In the genomic region with DNA sequence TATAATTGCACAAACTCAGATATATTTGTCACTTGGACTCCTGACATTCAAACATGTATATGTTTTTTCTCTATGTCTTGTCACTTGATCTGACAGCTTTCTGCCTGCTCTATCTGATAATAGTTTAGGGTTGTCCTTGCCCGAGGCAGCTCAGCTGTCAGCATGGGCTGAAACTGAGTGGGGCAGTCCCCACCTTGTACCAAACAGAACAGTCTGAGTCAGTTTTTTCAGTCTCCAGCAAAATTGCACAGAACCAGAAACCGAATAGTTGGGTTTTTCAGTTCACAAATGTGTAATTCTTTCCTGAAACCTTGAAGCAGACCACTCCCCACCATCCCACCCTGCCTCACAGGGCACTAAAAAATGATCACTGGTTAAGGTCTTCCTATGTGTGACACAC, we compare ENCODE assay signal across 10 cellular contexts. TPM values are rescaled to one million over a fixed set of nuclear protein-coding genes. Genes with fewer than 3 reads are reported as not detected.
DNase-seq lines count a peak whose midpoint lies in the region; ATAC-seq, FAIRE-seq and TF ChIP-seq lines count a peak whose summit lies in the region.
"Had no signal": no experiment of that assay in that cellular context is flagged by ENCODE, and none has a peak within 500 bp of the region (broad histone marks: within the 10 kb centered on the region; RNA-seq: fewer than 3 reads in every experiment).

No MANE protein-coding gene starts in this region.

- TF ChIP-seq EP300 in upper lobe of left lung (IDR thresholded peaks at IDR 0.05): no peak

- H3K9me3 Mint-ChIP-seq in activated T-cell treated with anti-CD3 and anti-CD28 coated beads, Interleukin-2, amount 50 U/mL, for 4 hours: no peaks in the 10 kb centered on the region

- no peak overlapping the region for H3K4me3 Mint-ChIP-seq in activated T-cell treated with anti-CD3 and anti-CD28 coated beads, Interleukin-2, amount 50 U/mL, for 4 hours

- no peaks in the 10 kb centered on the region for H3K36me3 ChIP-seq in small intestine (ENCODE audit: control insufficient read depth in 2 of 2, insufficient read depth in 2 of 2, low read length in 2 of 2)
- no peaks in the 10 kb centered on the region for H3K36me3 ChIP-seq in upper lobe of left lung

- H3K4me1 ChIP-seq in small intestine (ENCODE audit: control insufficient read depth in 2 of 2, insufficient read depth in 1 of 2, low read depth in 1 of 2, low read length in 1 of 2) (peaks cover 0 to 6% of the 10 kb centered on the region in 2 donors), upper lobe of left lung (peaks cover 0 to 15% (median 4%) of the 10 kb centered on the region in 4 donors)

- TF ChIP-seq POLR2A in upper lobe of left lung (IDR thresholded peaks at IDR 0.05): no peak

- H3K27me3 ChIP-seq in small intestine (ENCODE audit: control insufficient read depth in 2 of 2, insufficient read depth in 2 of 2, low read length in 2 of 2) (peaks cover 11 to 37% of the 10 kb centered on the region in 2 donors), upper lobe of left lung (peaks cover 2 to 51% (median 16%) of the 10 kb centered on the region in 4 donors)

- peaks cover 23% of the 10 kb centered on the region for H3K4me1 Mint-ChIP-seq in activated T-cell treated with anti-CD3 and anti-CD28 coated beads, Interleukin-2, amount 50 U/mL, for 4 hours (ENCODE audit: low read depth)

- no peak overlapping the region for H3K4me3 ChIP-seq in small intestine (ENCODE audit: low read depth in 1 of 2, low read length in 2 of 2)
- no peak overlapping the region for H3K4me3 ChIP-seq in upper lobe of left lung

- H3K27ac ChIP-seq in small intestine (ENCODE audit: low read depth in 1 of 2, low read length in 1 of 2): no peak overlapping the region
- H3K27ac ChIP-seq in upper lobe of left lung: no peak overlapping the region

- intact Hi-C loops in left ventricle myocardium superior (cut with micrococcal nuclease): no loop called here

- ATAC-seq in GM19328 (IDR thresholded peaks at IDR 0.05; ENCODE audit: unreplicated experiment) (peak; percentile 95), HG02973 (IDR thresholded peaks at IDR 0.05; ENCODE audit: unreplicated experiment) (peak; percentile 100), left ventricle myocardium superior (no peak), upper lobe of left lung (ENCODE audit: low FRiP score in 2 of 2) (no peak)
- ATAC-seq in activated T-cell treated with anti-CD3 and anti-CD28 coated beads, Interleukin-2, amount 50 U/mL, for 4 hours: peak; percentile 98 to 99

- DNase-seq in GM13976 (ENCODE audit: low spot score) (peak; percentile 80), small intestine (no peak), left ventricle myocardium superior (no peak), NCI-H82 (lab: John Stamatoyannopoulos, UW) (no peak), upper lobe of left lung (no peak)
- DNase-seq in activated T-cell treated with anti-CD3 and anti-CD28 coated beads, Interleukin-2, amount 50 U/mL, for 4 hours: no peak
- DNase-seq: mammary epithelial cell had no signal

- H3K9me3 ChIP-seq in small intestine (ENCODE audit: control insufficient read depth, low read depth) (no peaks in the 10 kb centered on the region), upper lobe of left lung (no peaks in the 10 kb centered on the region)
- H3K9me3 ChIP-seq: Caco-2 had no signal

- FAIRE-seq in small intestine (lab: Jason Lieb, UNC): no peak

- in situ Hi-C loops in GM13976 (cut with MboI; ENCODE audit: low sequenced_read_pairs, unreplicated experiment): no loop called here

- 34 to 35% (median 34%) methylated on average over 2 of the region's 2 CpGs for WGBS in small intestine, 3 donors
- WGBS in upper lobe of left lung, 2 donors: 47 to 57% methylated on average over 2 of the region's 2 CpGs

- H3K27me3 Mint-ChIP-seq in activated T-cell treated with anti-CD3 and anti-CD28 coated beads, Interleukin-2, amount 50 U/mL, for 4 hours (ENCODE audit: low read depth): peaks cover 78% of the 10 kb centered on the region

- no peaks in the 10 kb centered on the region for H3K36me3 Mint-ChIP-seq in activated T-cell treated with anti-CD3 and anti-CD28 coated beads, Interleukin-2, amount 50 U/mL, for 4 hours (ENCODE audit: insufficient read depth)

- TF ChIP-seq CTCF in GM13976 (IDR thresholded peaks at IDR 0.05; ENCODE audit: borderline replicate concordance, control extremely low read depth, extremely low read depth, insufficient read depth, missing control alignments): no peak
- TF ChIP-seq CTCF in upper lobe of left lung (IDR thresholded peaks at IDR 0.05): no peak

RNA-seq across cellular contexts. Expression of a gene that starts 9.5 kb away (rescaled TPM):
- not detected for total RNA-seq in activated T-cell treated with anti-CD3 and anti-CD28 coated beads, Interleukin-2, amount 50 U/mL, for 4 hours
- polyA plus RNA-seq in small intestine: under 1 TPM in 1 of 3 donors, not detected in 2; 0.42 TPM
- 37.8 TPM for total RNA-seq in left ventricle myocardium superior
- total RNA-seq in upper lobe of left lung: 1 to 10 TPM in 1 of 6 donors, not detected in 5; 1.7 TPM
- total RNA-seq: mammary epithelial cell had no signal
- polyA plus RNA-seq: mammary epithelial cell had no signal

RNA-seq across cellular contexts. Expression of a gene that starts 41.7 kb away (rescaled TPM):
- 10 to 100 TPM; 22.5 to 27.0 (median 24.0) TPM for total RNA-seq in activated T-cell treated with anti-CD3 and anti-CD28 coated beads, Interleukin-2, amount 50 U/mL, for 4 hours
- polyA plus RNA-seq in small intestine: 10 to 100 TPM; 16.7 to 52.8 (median 33.0) TPM
- total RNA-seq in left ventricle myocardium superior: 39.2 TPM
- 10 to 100 TPM; 34.0 to 52.8 (median 37.8) TPM for total RNA-seq in upper lobe of left lung

Comparison
In these comparisons a context has a peak if more than half of its experiments do, and no peak if none do; other contexts are left out.
1. ATAC-seq: peak in GM19328 (single experiment), HG02973 (single experiment) and activated T-cell treated with anti-CD3 and anti-CD28 coated beads, Interleukin-2, amount 50 U/mL, for 4 hours (2 of 2); none in left ventricle myocardium superior (single experiment) and upper lobe of left lung (0 of 2).
2. RNA of a gene that starts 9.5 kb away (total RNA-seq): 37.8 TPM in left ventricle myocardium superior (single experiment); 1.7 TPM in upper lobe of left lung and not detected in activated T-cell treated with anti-CD3 and anti-CD28 coated beads, Interleukin-2, amount 50 U/mL, for 4 hours; every median in the first group is over 10 times any median in the second.